1 cellular context compared by ENCODE assay signal in genomic region chr3:160291290-160291908, GRCh38.
TF ChIP-seq lines count a peak whose summit lies in the region.

No MANE protein-coding gene starts in this region.

TF ChIP-seq in HepG2, 621 proteins besides CTCF, POLR2A, EP300 and RAD21 (continued from another document and continues in another):
- TF ChIP-seq ZNF761 (CRISPR knock-in tag; conservative IDR thresholded peaks at IDR 0.05) (no peak), ZBTB4 (CRISPR knock-in tag; IDR thresholded peaks at IDR 0.05; ENCODE audit: borderline replicate concordance) (no peak), ZNF383 (CRISPR knock-in tag; IDR thresholded peaks at IDR 0.05; ENCODE audit: borderline replicate concordance) (no peak), ZNF460 (CRISPR knock-in tag; IDR thresholded peaks at IDR 0.05; ENCODE audit: borderline replicate concordance) (no peak), ZNF850 (CRISPR knock-in tag; conservative IDR thresholded peaks at IDR 0.05) (no peak), ZNF17 (CRISPR knock-in tag; IDR thresholded peaks at IDR 0.05) (no peak), NPAS2 (CRISPR knock-in tag; IDR thresholded peaks at IDR 0.05; ENCODE audit: borderline replicate concordance) (no peak), ZNF768 (CRISPR knock-in tag; IDR thresholded peaks at IDR 0.05) (no peak), REPIN1 (CRISPR knock-in tag; IDR thresholded peaks at IDR 0.05; ENCODE audit: borderline replicate concordance, low read depth) (peak; percentile 60; the same call in 1 of the 2 replicates), TSC22D2 (CRISPR knock-in tag; IDR thresholded peaks at IDR 0.05; ENCODE audit: borderline replicate concordance) (no peak), THAP9 (CRISPR knock-in tag; IDR thresholded peaks at IDR 0.05; ENCODE audit: borderline replicate concordance) (no peak), ZNF782 (CRISPR knock-in tag; IDR thresholded peaks at IDR 0.05; ENCODE audit: borderline replicate concordance) (no peak), ZNF430 (CRISPR knock-in tag; IDR thresholded peaks at IDR 0.05) (no peak), ZNF781 (CRISPR knock-in tag; IDR thresholded peaks at IDR 0.05; ENCODE audit: borderline replicate concordance, not compliant biosample characterization) (no peak), NFAT5 (CRISPR knock-in tag; IDR thresholded peaks at IDR 0.05) (no peak), ZBTB34 (CRISPR knock-in tag; IDR thresholded peaks at IDR 0.05) (no peak), DMTF1 (CRISPR knock-in tag; IDR thresholded peaks at IDR 0.05) (no peak), ZNF224 (CRISPR knock-in tag; IDR thresholded peaks at IDR 0.05) (no peak), ZNF280B (CRISPR knock-in tag; IDR thresholded peaks at IDR 0.05; ENCODE audit: borderline replicate concordance) (no peak), ZGPAT (CRISPR knock-in tag; IDR thresholded peaks at IDR 0.05) (peak; percentile 36; the same call in 1 of the 2 replicates), FOXA1 (IDR thresholded peaks at IDR 0.05) (no peak), FOXA1 (CRISPR knock-in tag; IDR thresholded peaks at IDR 0.05) (no peak), ZNF629 (CRISPR knock-in tag; conservative IDR thresholded peaks at IDR 0.05) (0 out of 2 replicates have a peak, but pooled peaks have one; percentile 5), ARID5B (CRISPR knock-in tag; IDR thresholded peaks at IDR 0.05) (peak; percentile 75), ZNF788 (CRISPR knock-in tag; IDR thresholded peaks at IDR 0.05; ENCODE audit: borderline replicate concordance) (no peak)
